ENCODE assay signal across 8 cellular contexts in the genomic region with DNA sequence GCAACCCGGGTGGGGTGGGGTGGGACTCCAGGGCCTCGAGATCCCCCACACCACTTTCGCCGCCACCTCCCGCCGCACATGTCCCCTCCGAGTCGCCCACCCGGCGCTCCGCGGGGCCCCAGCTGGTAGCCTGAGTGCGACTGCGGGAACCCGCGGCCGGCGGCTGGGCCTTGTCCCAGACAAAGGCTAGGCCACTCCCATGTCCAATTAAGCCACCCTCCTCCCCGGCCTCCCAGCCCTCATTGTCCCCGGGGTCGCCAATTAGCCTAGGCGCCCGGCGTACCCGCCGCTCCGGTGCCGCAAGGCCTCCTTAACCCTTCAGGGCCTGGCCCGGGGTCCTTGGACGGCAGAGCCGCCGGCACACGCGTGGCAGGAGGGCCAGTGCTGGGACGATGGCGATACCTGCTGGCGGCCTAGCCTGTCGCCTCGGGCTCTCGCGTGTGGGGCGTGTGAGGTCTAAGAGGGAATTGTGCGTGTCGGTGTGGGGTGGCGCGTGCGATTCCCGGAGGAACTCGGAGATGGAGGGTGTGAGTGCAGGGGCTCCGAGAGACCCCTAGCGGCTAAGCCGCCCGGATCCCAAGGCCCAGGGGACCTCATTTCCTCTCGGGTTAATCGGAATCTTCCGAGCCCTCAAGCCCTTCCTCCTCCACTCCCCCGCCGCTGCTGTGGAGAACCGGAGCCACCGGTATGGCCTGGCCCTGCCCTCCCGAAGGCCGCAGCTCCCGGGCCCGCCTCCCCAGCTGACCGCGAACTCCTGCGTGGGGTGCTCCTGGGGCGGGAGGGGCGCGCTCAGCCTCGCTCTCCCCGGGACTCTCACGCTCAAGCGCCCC. TPM values are rescaled to one million over a fixed set of nuclear protein-coding genes. Genes with fewer than 3 reads are reported as not detected.
A peak's percentile ranks its signal among the peaks of the same experiment; 100 is the strongest.
DNase-seq lines count a peak whose midpoint lies in the region; ATAC-seq and TF ChIP-seq lines count a peak whose summit lies in the region.

No MANE protein-coding gene starts in this region.

- ATAC-seq in GM21717 (IDR thresholded peaks at IDR 0.05; ENCODE audit: unreplicated experiment) (peak; percentile 4), lower lobe of right lung (peak; percentile 65 to 66), GM21786 (IDR thresholded peaks at IDR 0.05; ENCODE audit: unreplicated experiment) (no peak)

- no peak overlapping the region for H3K27ac Mint-ChIP-seq in CD4-positive, alpha-beta memory T cell

- no peak overlapping the region for H3K27ac ChIP-seq in CD4-positive, alpha-beta memory T cell (ENCODE audit: low read depth, low read length)
- H3K27ac ChIP-seq in RWPE1: peak overlapping the region; percentile 70
- peak overlapping the region; percentile 97 to 99 for H3K27ac ChIP-seq in coronary artery
- H3K27ac ChIP-seq in lower lobe of right lung: peak overlapping the region; percentile 89
- peak overlapping the region; percentile 44 for H3K27ac ChIP-seq in temporal lobe (ENCODE audit: low read depth, low read length)

- intact Hi-C loops in CD4-positive, alpha-beta memory T cell (cut with micrococcal nuclease): loop anchor here (1.0 to 5.0 kb wide), 3 partner anchors 8 to 689 kb away; no protein-coding TSS in a partner anchor
- intact Hi-C loops in lower lobe of right lung (cut with DNase I): no loop called here

- H3K9me3 Mint-ChIP-seq in CD4-positive, alpha-beta memory T cell: no peaks in the 10 kb centered on the region

- peak overlapping the region; percentile 47 to 80 for H3K4me3 ChIP-seq in CD4-positive, alpha-beta memory T cell (ENCODE audit: low read length in 2 of 2)
- H3K4me3 ChIP-seq in coronary artery (peak overlapping the region; percentile 84), lower lobe of right lung (peak overlapping the region; percentile 67)

- no peaks in the 10 kb centered on the region for H3K36me3 Mint-ChIP-seq in CD4-positive, alpha-beta memory T cell

- TF ChIP-seq CTCF in RWPE1 (conservative IDR thresholded peaks at IDR 0.05; ENCODE audit: low read depth): no peak
- TF ChIP-seq CTCF in coronary artery (IDR thresholded peaks at IDR 0.05): peak; percentile 1
- no peak for TF ChIP-seq CTCF in lower lobe of right lung (IDR thresholded peaks at IDR 0.05)

- peaks cover 20% of the 10 kb centered on the region for H3K4me1 ChIP-seq in CD4-positive, alpha-beta memory T cell (ENCODE audit: insufficient read depth, low read length)
- H3K4me1 ChIP-seq in lower lobe of right lung: peaks cover 41% of the 10 kb centered on the region

- CTCF ChIA-PET in CD4-positive, alpha-beta memory T cell (lab: Charles Lee; ENCODE audit: partially characterized antibody): interaction anchor here (0.7 to 3.7 kb wide), 10 partner anchors 8 to 691 kb away, joined by 3 to 13 read pairs (median 6); no protein-coding TSS in a partner anchor
- CTCF ChIA-PET in RWPE1 (lab: Yijun Ruan, JAX): interaction anchor here (0.6 to 2.3 kb wide), 13 partner anchors 12 to 686 kb away, joined by 3 to 19 read pairs (median 4); partner anchors contain the start of gene TBX2

- H3K4me3 Mint-ChIP-seq in CD4-positive, alpha-beta memory T cell: peak overlapping the region; percentile 59 to 81 (median 76)

- DNase-seq in CD4-positive, alpha-beta memory T cell: no peak
- DNase-seq in RWPE1 (ENCODE audit: low spot score) (peak; percentile 45), coronary artery (ENCODE audit: low spot score) (peak; percentile 91), lower lobe of right lung (peak; percentile 74), OCI-M1 (lab: John Stamatoyannopoulos, UW) (no peak)

- peaks cover 35% of the 10 kb centered on the region for H3K27me3 ChIP-seq in CD4-positive, alpha-beta memory T cell (ENCODE audit: insufficient read depth, low read length)
- H3K27me3 ChIP-seq in lower lobe of right lung (ENCODE audit: low read depth): peaks cover 45% of the 10 kb centered on the region

- H3K4me1 Mint-ChIP-seq in CD4-positive, alpha-beta memory T cell: peaks cover 10 to 35% (median 17%) of the 10 kb centered on the region in 4 donors

- no peaks in the 10 kb centered on the region for H3K36me3 ChIP-seq in CD4-positive, alpha-beta memory T cell (ENCODE audit: insufficient read depth, low read length)
- H3K36me3 ChIP-seq in lower lobe of right lung: peaks cover 13% of the 10 kb centered on the region

- H3K9me3 ChIP-seq in CD4-positive, alpha-beta memory T cell (ENCODE audit: control insufficient read depth in 1 of 2, low read length in 2 of 2): no peaks in the 10 kb centered on the region
- H3K9me3 ChIP-seq in lower lobe of right lung: no peaks in the 10 kb centered on the region

- POLR2A ChIA-PET in CD4-positive, alpha-beta memory T cell (lab: Charles Lee; ENCODE audit: partially characterized antibody): no interaction called here
- POLR2A ChIA-PET in RWPE1 (lab: Yijun Ruan, JAX; ENCODE audit: low non-redundant PET): no interaction called here

- peaks cover 30 to 31% of the 10 kb centered on the region in 2 donors for H3K27me3 Mint-ChIP-seq in CD4-positive, alpha-beta memory T cell

RNA-seq across cellular contexts. Expression of gene TBX2, which starts 11.7 kb away (rescaled TPM):
- total RNA-seq in CD4-positive, alpha-beta memory T cell: not detected
- polyA plus RNA-seq in CD4-positive, alpha-beta memory T cell: not detected
- total RNA-seq in lower lobe of right lung: 83.3 TPM
- 0.49 TPM for total RNA-seq in temporal lobe

RNA-seq across cellular contexts. Expression of gene TBX4, which starts 40.9 kb away (rescaled TPM):
- not detected for total RNA-seq in CD4-positive, alpha-beta memory T cell
- polyA plus RNA-seq in CD4-positive, alpha-beta memory T cell: not detected
- total RNA-seq in lower lobe of right lung: 22.3 TPM
- not detected for total RNA-seq in temporal lobe

Comparison
In these comparisons a context has a peak if more than half of its experiments do, and no peak if none do; other contexts are left out.
1. DNase-seq: peak in RWPE1 (single experiment), coronary artery (single experiment) and lower lobe of right lung (single experiment); none in CD4-positive, alpha-beta memory T cell (0 of 5) and OCI-M1 (single experiment).
2. RNA of gene TBX2, which starts 11.7 kb away (total RNA-seq): 83.3 TPM in lower lobe of right lung (single experiment); 0.49 TPM in temporal lobe (single experiment) and not detected in CD4-positive, alpha-beta memory T cell; every median in the first group is over 10 times any median in the second.
3. RNA of gene TBX4, which starts 40.9 kb away (total RNA-seq): 22.3 TPM in lower lobe of right lung (single experiment); not detected in CD4-positive, alpha-beta memory T cell and not detected in temporal lobe (single experiment); every median in the first group is over 10 times any median in the second.
4. Peak in every context shown above with its lines, with median percentiles within 50 percentile points of each other: H3K4me3 ChIP-seq.